23 cellular contexts compared by ENCODE assay signal in the genomic region with DNA sequence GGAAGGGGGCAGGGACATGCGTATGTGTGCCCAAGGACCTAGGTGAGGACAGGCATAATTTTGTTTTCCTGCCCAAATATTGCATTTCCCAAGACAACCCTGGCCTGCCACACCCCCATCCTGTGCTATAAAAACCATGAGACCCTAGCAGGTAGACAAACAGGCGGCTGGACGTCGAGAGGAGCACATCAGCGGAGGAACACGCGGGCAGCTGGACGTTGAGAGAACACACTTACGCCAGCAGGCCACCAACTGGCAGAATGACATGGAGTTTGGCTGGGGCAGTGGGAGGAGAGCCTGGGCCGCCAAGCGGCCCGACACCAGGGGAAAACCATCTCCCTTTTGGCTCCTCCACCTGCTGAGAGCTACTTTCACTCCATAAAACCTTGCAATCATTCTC.
"Had no signal": no experiment of that assay in that cellular context is flagged by ENCODE, and none has a peak within 500 bp of the region (broad histone marks: within the 10 kb centered on the region; RNA-seq: fewer than 3 reads in every experiment).

No MANE protein-coding gene starts in this region.

- FAIRE-seq: kidney, urothelium cell line had no signal

- H3K4me3 ChIP-seq: coronary artery, esophagus muscularis mucosa, gastroesophageal sphincter, ovary, stomach, thoracic aorta, transverse colon had no signal

- DNase-seq: central memory CD4-positive, alpha-beta T cell; effector CD4-positive, alpha-beta T cell; glutamatergic neuron; kidney; left cardiac atrium; left ventricle myocardium superior; naive thymus-derived CD4-positive, alpha-beta T cell; nucleus accumbens; ovary; stimulated activated CD4-positive, alpha-beta T cell treated with anti-CD3 and anti-CD28 coated beads, Interleukin-15, amount 100 ng/mL, for 24 hours; stimulated activated CD4-positive, alpha-beta T cell treated with anti-CD3 and anti-CD28 coated beads, Interleukin-1b, Interleukin-23, amount 100 ng/mL, for 48 hours; stimulated activated CD4-positive, alpha-beta T cell treated with anti-CD3 and anti-CD28 coated beads, Interleukin-4, amount 100 ng/mL, for 4 hours; stimulated activated naive CD4-positive, alpha-beta T cell; stomach; substantia nigra; transverse colon had no signal

- ATAC-seq: gastroesophageal sphincter; left cardiac atrium; left ventricle myocardium superior; naive thymus-derived CD4-positive, alpha-beta T cell; right cardiac atrium had no signal

- H3K36me3 ChIP-seq: esophagus muscularis mucosa, gastroesophageal sphincter, ovary, stomach, thoracic aorta, transverse colon had no signal

- H3K9me3 Mint-ChIP-seq: naive thymus-derived CD4-positive, alpha-beta T cell had no signal

- H3K9me3 ChIP-seq: esophagus muscularis mucosa, gastroesophageal sphincter, ovary, stomach, thoracic aorta, transverse colon had no signal

- H3K27me3 Mint-ChIP-seq: naive thymus-derived CD4-positive, alpha-beta T cell had no signal

- H3K27ac ChIP-seq: coronary artery, ovary had no signal

- H3K4me3 Mint-ChIP-seq: neural crest cell had no signal

- H3K27me3 ChIP-seq: esophagus muscularis mucosa, gastroesophageal sphincter, ovary, stomach, transverse colon had no signal
